In genomic region chr5:94807985-94808384, GRCh38 we compare ENCODE assay signal across 16 cellular contexts.
DNase-seq lines count a peak whose midpoint lies in the region; TF ChIP-seq lines count a peak whose summit lies in the region.
"Had no signal": no experiment of that assay in that cellular context is flagged by ENCODE, and none has a peak within 500 bp of the region (broad histone marks: within the 10 kb centered on the region; RNA-seq: fewer than 3 reads in every experiment).

No MANE protein-coding gene starts in this region.

- DNase-seq in NCI-H82 (lab: John Stamatoyannopoulos, UW) (peak; percentile 55), NCI-H82 treated with DMSO at 0.1 percent for 48 hours (lab: John Stamatoyannopoulos, UW; ENCODE audit: unreplicated experiment) (no peak), GM10248 (ENCODE audit: extremely low spot score) (no peak), NCI-H2171 treated with DMSO at 0.1 percent for 48 hours (lab: John Stamatoyannopoulos, UW) (peak; percentile 72), myocyte (ENCODE audit: low read depth) (peak; percentile 11), NCI-H446 treated with DMSO at 0.1 percent for 48 hours (lab: John Stamatoyannopoulos, UW) (no peak)
- no peak for DNase-seq in activated CD4-positive, alpha-beta T cell treated with anti-CD3 and anti-CD28 coated beads for 1 hour
- DNase-seq: CD4-positive, alpha-beta T cell; H7; HFFc6; Kasumi-1; NCI-H1092 treated with DMSO at 0.1 percent for 48 hours; NCI-H187; NCI-H510A; OCI-M1; Right ventricle myocardium superior had no signal

- POLR2A ChIA-PET in GM10248 (lab: Yijun Ruan, JAX): no interaction called here

- CTCF ChIA-PET in GM10248 (lab: Yijun Ruan, JAX): no interaction called here

- peak; percentile 3 for TF ChIP-seq CTCF in GM10248 (IDR thresholded peaks at IDR 0.05; ENCODE audit: control extremely low read depth, extremely low read depth, low read depth, missing control alignments)

Comparison
In these comparisons a context has a peak if more than half of its experiments do, and no peak if none do; other contexts are left out.
1. DNase-seq: peak in NCI-H82 (single experiment), NCI-H2171 treated with DMSO at 0.1 percent for 48 hours (single experiment) and myocyte (single experiment); none in NCI-H82 treated with DMSO at 0.1 percent for 48 hours (single experiment), GM10248 (single experiment), activated CD4-positive, alpha-beta T cell treated with anti-CD3 and anti-CD28 coated beads for 1 hour (single experiment) and NCI-H446 treated with DMSO at 0.1 percent for 48 hours (single experiment).